18 cellular contexts compared by ENCODE assay signal in genomic region chr21:22871692-22872091, GRCh38.
"Had no signal": no experiment of that assay in that cellular context is flagged by ENCODE, and none has a peak within 500 bp of the region (broad histone marks: within the 10 kb centered on the region; RNA-seq: fewer than 3 reads in every experiment).

No MANE protein-coding gene starts in this region.

- DNase-seq: dermis blood vessel endothelial cell; effector CD4-positive, alpha-beta T cell; endodermal cell; heart left ventricle; hippocampal formation; kidney glomerular epithelial cell; mammary epithelial cell; mucosa of descending colon; naive thymus-derived CD8-positive, alpha-beta T cell; sigmoid colon; stimulated activated CD4-positive, alpha-beta T cell treated with anti-CD3 and anti-CD28 coated beads, Interleukin-2, amount 100 ng/mL, for 24 hours; stimulated activated CD4-positive, alpha-beta T cell treated with anti-CD3 and anti-CD28 coated beads, Interleukin-4, amount 100 ng/mL, for 4 hours; stimulated activated naive B cell treated with anti-CD40 and anti-IgM and Interleukin-4, amounts not matched to agents 10 μg/mL and 1 μg/mL and 100 μg/mL, for 72 hours; stimulated activated naive CD8-positive, alpha-beta T cell treated with anti-CD3 and anti-CD28 coated beads, Interleukin-15, amount 100 ng/mL, for 72 hours; trophoblast cell had no signal

- H3K27me3 ChIP-seq: heart left ventricle, neutrophil, sigmoid colon had no signal

- ATAC-seq: esophagus mucosa; heart left ventricle; mucosa of descending colon; naive thymus-derived CD8-positive, alpha-beta T cell; stimulated activated naive B cell treated with anti-CD40 and anti-IgM and Interleukin-4, amounts not matched to agents 10 μg/mL and 1 μg/mL and 100 μg/mL, for 72 hours; stimulated activated naive CD8-positive, alpha-beta T cell treated with anti-CD3 and anti-CD28 coated beads, Interleukin-15, amount 100 ng/mL, for 72 hours had no signal

- H3K9me3 ChIP-seq: heart left ventricle, neutrophil had no signal

- H3K27ac ChIP-seq: heart left ventricle, neutrophil, sigmoid colon, skin epidermis had no signal

- H3K4me3 ChIP-seq: heart left ventricle, mucosa of descending colon, sigmoid colon, skin epidermis had no signal

- H3K36me3 ChIP-seq: heart left ventricle, neutrophil, sigmoid colon had no signal

- H3K4me1 ChIP-seq: heart left ventricle, sigmoid colon had no signal
